ENCODE assay signal across 8 cellular contexts in the genomic region with DNA sequence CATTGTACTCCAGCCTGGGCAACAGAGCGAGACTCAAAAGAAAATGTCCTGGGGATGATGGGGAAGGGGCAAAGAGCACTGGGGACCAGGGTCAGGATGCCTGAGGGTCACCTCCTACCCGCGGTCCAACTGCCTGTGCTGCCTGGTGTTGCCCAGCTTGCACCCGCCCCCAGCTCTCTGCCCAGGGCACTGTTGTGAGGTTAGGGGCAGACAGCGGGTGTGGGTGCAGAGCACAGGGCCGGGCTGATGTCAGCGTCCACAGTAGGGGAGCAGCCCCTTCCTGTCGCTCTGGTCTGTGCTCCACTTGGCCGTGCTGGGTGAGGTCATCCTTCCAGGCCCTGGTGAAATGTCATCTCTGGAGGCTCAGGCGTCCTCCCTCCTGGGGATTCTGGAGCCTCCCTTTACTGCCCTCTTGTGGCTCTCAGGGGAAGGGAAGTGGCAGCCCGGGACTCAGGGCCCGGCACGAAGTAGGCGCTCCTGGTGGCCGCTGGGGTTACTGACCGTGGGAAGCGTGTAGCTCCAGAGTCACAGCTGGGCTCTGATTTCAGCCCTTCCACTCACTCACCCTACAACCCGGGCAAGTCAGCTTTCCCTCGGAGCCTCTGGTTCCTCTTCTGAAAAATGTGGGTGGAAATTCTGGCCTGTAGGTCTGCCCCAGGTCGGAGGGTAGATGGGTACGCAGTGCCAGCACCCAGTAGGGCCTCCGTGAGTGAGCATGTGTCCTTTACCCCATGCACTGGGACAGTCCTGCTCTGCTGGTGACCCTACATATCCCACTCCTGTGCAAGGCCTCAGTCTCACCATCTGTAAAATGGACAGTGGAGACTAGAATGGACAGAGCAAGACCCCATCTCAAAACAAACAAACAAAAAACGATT. TPM values are rescaled to one million over a fixed set of nuclear protein-coding genes. Genes with fewer than 3 reads are reported as not detected.
A peak's percentile ranks its signal among the peaks of the same experiment; 100 is the strongest.
DNase-seq lines count a peak whose midpoint lies in the region; ATAC-seq, FAIRE-seq and TF ChIP-seq lines count a peak whose summit lies in the region.

No MANE protein-coding gene starts in this region.

- FAIRE-seq in bronchial epithelial cell (lab: Jason Lieb, UNC): peak; percentile 70

- H3K36me3 ChIP-seq in bronchial epithelial cell (ENCODE audit: control insufficient read depth, insufficient read depth, low read length): no peaks in the 10 kb centered on the region
- H3K36me3 ChIP-seq in kidney epithelial cell (ENCODE audit: control insufficient read depth, insufficient read depth, low read length): no peaks in the 10 kb centered on the region

- peak; percentile 96 for TF ChIP-seq CTCF in bronchial epithelial cell (IDR thresholded peaks at IDR 0.05; ENCODE audit: insufficient read depth, low read length, severe bottlenecking)
- TF ChIP-seq CTCF in kidney epithelial cell (IDR thresholded peaks at IDR 0.05; ENCODE audit: insufficient read depth, low read length, poor library complexity, severe bottlenecking): peak; percentile 100

- ATAC-seq in HG02973 (IDR thresholded peaks at IDR 0.05; ENCODE audit: unreplicated experiment): peak; percentile 68

- no peak overlapping the region for H3K4me3 ChIP-seq in bronchial epithelial cell (ENCODE audit: low read depth, low read length)
- no peak overlapping the region for H3K4me3 ChIP-seq in kidney epithelial cell (ENCODE audit: low read depth, low read length)

- H3K27me3 ChIP-seq in bronchial epithelial cell (ENCODE audit: control insufficient read depth, insufficient read depth, low read length) (no peaks in the 10 kb centered on the region), kidney epithelial cell (ENCODE audit: control insufficient read depth, insufficient read depth, low read length) (peaks cover 2% of the 10 kb centered on the region)

- peak; percentile 8 for DNase-seq in DMS79 treated with DMSO at 0.1 percent for 48 hours (lab: John Stamatoyannopoulos, UW)
- DNase-seq in DMS79 (lab: John Stamatoyannopoulos, UW): no peak
- DNase-seq in NCI-H2196 treated with DMSO at 0.1 percent for 48 hours (lab: John Stamatoyannopoulos, UW; ENCODE audit: unreplicated experiment): peak; percentile 93
- DNase-seq in activated CD4-positive, CD25-positive, alpha-beta regulatory T cell (lab: John Stamatoyannopoulos, UW): peak; percentile 65 to 73 (median 69)
- DNase-seq in bronchial epithelial cell (ENCODE audit: low read depth): peak; percentile 85
- DNase-seq in kidney epithelial cell (ENCODE audit: low read depth): peak; percentile 81
- peak; percentile 90 for DNase-seq in stimulated activated CD4-positive, alpha-beta T cell treated with anti-CD3 and anti-CD28 coated beads, Interleukin-1b, Interleukin-23, amount 100 ng/mL, for 48 hours

RNA-seq across cellular contexts. Expression of gene PRR5, which starts 17.3 kb away (rescaled TPM):
- total RNA-seq in bronchial epithelial cell (6.3 and 14.0 TPM in 2 replicates), kidney epithelial cell (13.6 and 14.3 TPM in 2 replicates)
